ENCODE assay signal across 26 cellular contexts in the genomic region with DNA sequence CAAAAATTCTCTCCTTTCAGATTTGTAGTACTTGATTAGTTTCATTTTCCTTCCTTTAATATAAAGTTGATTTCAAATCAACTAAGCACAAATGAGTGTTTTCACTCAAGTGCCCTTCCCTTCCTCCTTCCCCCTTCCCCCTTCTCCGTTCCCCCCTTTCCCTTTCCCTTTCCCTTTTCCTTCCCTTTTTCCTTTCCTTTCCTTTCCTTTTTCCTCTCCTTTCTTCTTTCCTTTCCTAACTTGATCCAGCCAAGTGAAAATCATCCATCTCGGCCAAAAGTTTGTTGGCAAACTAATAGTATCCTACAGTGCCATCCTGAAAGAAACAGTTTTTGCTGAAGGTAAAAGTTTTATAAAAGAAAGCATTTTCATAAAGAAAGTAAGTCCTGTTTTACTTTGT.
A peak's percentile ranks its signal among the peaks of the same experiment; 100 is the strongest.
DNase-seq lines count a peak whose midpoint lies in the region; ATAC-seq, FAIRE-seq and TF ChIP-seq lines count a peak whose summit lies in the region.
"Had no signal": no experiment of that assay in that cellular context is flagged by ENCODE, and none has a peak within 500 bp of the region (broad histone marks: within the 10 kb centered on the region; RNA-seq: fewer than 3 reads in every experiment).

No MANE protein-coding gene starts in this region.

- TF ChIP-seq POLR2A in HepG2 (IDR thresholded peaks at IDR 0.05; ENCODE audit: insufficient read depth in 1 of 2, low read depth in 2 of 2, low read length in 2 of 2) (no peak), right lobe of liver (IDR thresholded peaks at IDR 0.05) (no peak)

- H3K79me2 ChIP-seq in HepG2 (ENCODE audit: insufficient read depth, low read length), result no peaks in the 10 kb centered on the region

- H3K27ac ChIP-seq in HepG2 (ENCODE audit: extremely low read length, insufficient read depth, low read length) (no peak overlapping the region), right lobe of liver (no peak overlapping the region), cingulate gyrus (ENCODE audit: low read depth, low read length) (peak overlapping the region; percentile 98), substantia nigra (ENCODE audit: low read depth, low read length, poor library complexity, severe bottlenecking) (peak overlapping the region; percentile 98)
- H3K27ac ChIP-seq: 22Rv1, BLaER1, C4-2B had no signal

- H2AFZ ChIP-seq in HepG2 (ENCODE audit: low read length), result no peak overlapping the region
- H2AFZ ChIP-seq: GM23338 had no signal

- DNase-seq in HepG2 (ENCODE audit: low spot score) (no peak), right lobe of liver (no peak), substantia nigra (lab: John Stamatoyannopoulos, UW) (no peak), NCI-H1105 (lab: John Stamatoyannopoulos, UW) (no peak), anterior cingulate cortex (lab: John Stamatoyannopoulos, UW) (no peak), inferior parietal cortex (ENCODE audit: extremely low spot score) (no peak), HUDEP-2 (lab: John Stamatoyannopoulos, UW; ENCODE audit: unreplicated experiment in 76 of 76) (no peak)
- DNase-seq: Caco-2; CD4-positive, CD25-positive, alpha-beta regulatory T cell; CD8-positive, alpha-beta T cell; DMS 273 treated with DMSO at 0.1 percent for 48 hours; DMS79; EL; GDM1; H9; HFFc6 had no signal

- no peak for FAIRE-seq in HepG2 (lab: Jason Lieb, UNC)
- FAIRE-seq: A204.1, D721Med, GM12878, GM19239 had no signal

- H3K4me2 ChIP-seq in HepG2 (ENCODE audit: low read depth, low read length), result no peak overlapping the region
- H3K4me2 ChIP-seq: BLaER1, GM23338 had no signal

- WGBS in HepG2 (ENCODE audit: low lambda C conversion rate), result 13% methylated on average over 2 of the region's 2 CpGs
- 58% methylated on average over 2 of the region's 2 CpGs for WGBS in right lobe of liver (ENCODE audit: insufficient coverage, low coverage, low lambda C conversion rate, missing lambda C conversion rate)

- in situ Hi-C loops in HepG2 (cut with HindIII; ENCODE audit: extremely low pct_ligation_motif_present, low pct_unique_long_range_greater_than_20kb), result no loop called here

- ATAC-seq in HepG2 (no peak), right lobe of liver (no peak)
- ATAC-seq: CD8-positive, alpha-beta T cell; GM12878; GM23338; HCT116 had no signal

- TF ChIP-seq EP300 in HepG2 (IDR thresholded peaks at IDR 0.05; ENCODE audit: low read depth in 2 of 2, low read length in 2 of 2), result no peak
- no peak for TF ChIP-seq EP300 in HepG2 (CRISPR knock-in tag; IDR thresholded peaks at IDR 0.05; ENCODE audit: borderline replicate concordance)

- BruUV-seq in HepG2 (replicated peaks; lab: Mats Ljungman, UMichigan), result no TSS peak

- no peaks in the 10 kb centered on the region for H3K9me3 ChIP-seq in HepG2 (ENCODE audit: low read length)
- no peaks in the 10 kb centered on the region for H3K9me3 ChIP-seq in right lobe of liver

- no peak overlapping the region for H3K9ac ChIP-seq in HepG2 (ENCODE audit: insufficient read depth, low read depth, low read length)
- H3K9ac ChIP-seq: BLaER1 had no signal

- CTCF ChIA-PET in HepG2 (lab: Yijun Ruan, JAX; ENCODE audit: low intra/inter-chr PET ratio, low total read pairs), result no interaction called here

- H3K4me3 ChIP-seq in HepG2 (replicated peaks in 1 of 3; ENCODE audit: insufficient read depth in 1 of 3, low read depth in 2 of 3, low read length in 3 of 3) (no peak overlapping the region), right lobe of liver (no peak overlapping the region)
- H3K4me3 ChIP-seq: BLaER1, GM12878, GM23338 had no signal

- H3K27me3 ChIP-seq in HepG2 (ENCODE audit: control insufficient read depth in 1 of 2, insufficient read depth in 2 of 2, low read length in 2 of 2) (no peaks in the 10 kb centered on the region; a peak in 2 of 5 replicates), right lobe of liver (no peaks in the 10 kb centered on the region)
- H3K27me3 ChIP-seq: BLaER1 had no signal

- no peak for TF ChIP-seq RAD21 in HepG2 (CRISPR knock-in tag; IDR thresholded peaks at IDR 0.05)

- intact Hi-C loops in HepG2 (cut with micrococcal nuclease; ENCODE audit: unreplicated experiment), result no loop called here
- intact Hi-C loops in right lobe of liver (cut with DNase I), result no loop called here

- H3K36me3 ChIP-seq in HepG2 (replicated peaks in 1 of 2; ENCODE audit: control insufficient read depth in 1 of 2, insufficient read depth in 2 of 2, low read length in 2 of 2) (no peaks in the 10 kb centered on the region), right lobe of liver (no peaks in the 10 kb centered on the region)
- H3K36me3 ChIP-seq: BLaER1 had no signal

- peaks cover 24% of the 10 kb centered on the region for H3K4me1 ChIP-seq in HepG2 (ENCODE audit: insufficient read depth, low read length)
- H3K4me1 ChIP-seq in right lobe of liver, result no peaks in the 10 kb centered on the region
- H3K4me1 ChIP-seq: BLaER1 had no signal

- H4K20me1 ChIP-seq in HepG2 (ENCODE audit: insufficient read depth, low read length), result no peaks in the 10 kb centered on the region
- H4K20me1 ChIP-seq: BLaER1 had no signal

- no peak for TF ChIP-seq CTCF in HepG2 (CRISPR knock-in tag; IDR thresholded peaks at IDR 0.05)
- no peak for TF ChIP-seq CTCF in right lobe of liver (IDR thresholded peaks at IDR 0.05)

- POLR2A ChIA-PET in HepG2 (lab: Yijun Ruan, JAX), result no interaction called here

TF ChIP-seq in HepG2, 621 proteins besides CTCF, POLR2A, EP300 and RAD21:
- TF ChIP-seq HNRNPK (IDR thresholded peaks at IDR 0.05; ENCODE audit: low read depth, low read length, poor library complexity, severe bottlenecking), result peak; percentile 59
- no peak for TF ChIP-seq ARHGAP35 (CRISPR knock-in tag; IDR thresholded peaks at IDR 0.05; ENCODE audit: borderline replicate concordance)
- TF ChIP-seq ZNF644 (CRISPR knock-in tag; IDR thresholded peaks at IDR 0.05; ENCODE audit: low read depth), result no peak

Comparison
In these comparisons a context has a peak if more than half of its experiments do, and no peak if none do; other contexts are left out.
1. H3K27ac ChIP-seq: peak in cingulate gyrus (single experiment) and substantia nigra (single experiment); none in HepG2 (single experiment) and right lobe of liver (0 of 3).